Comparison of ENCODE assay signal across 1 cellular context in the genomic region with DNA sequence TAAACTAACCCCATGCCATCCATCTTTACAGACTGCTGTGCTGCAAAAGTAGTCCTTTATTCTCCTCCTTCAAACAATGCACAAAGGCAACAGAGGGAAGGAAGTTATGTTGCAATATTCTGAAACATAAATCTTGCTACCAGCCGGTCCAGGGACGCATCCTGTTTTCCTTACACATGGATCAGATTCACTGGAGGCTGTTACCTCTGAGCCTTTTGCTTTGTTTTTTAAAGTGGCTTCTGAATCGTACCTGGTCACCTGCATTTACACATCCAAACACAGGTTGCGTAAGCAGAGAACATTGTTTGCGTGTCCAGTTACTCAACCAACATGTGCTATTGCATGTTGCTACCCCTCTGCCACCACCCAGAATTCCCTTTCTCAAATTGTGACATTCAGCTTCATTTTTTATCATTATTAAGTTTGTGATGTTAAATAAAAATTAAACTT.
TF ChIP-seq lines count a peak whose summit lies in the region.

No MANE protein-coding gene starts in this region.

TF ChIP-seq in HepG2, 621 proteins besides CTCF, POLR2A, EP300 and RAD21 (continued from another document and continues in another):
- TF ChIP-seq, protein P1, sequence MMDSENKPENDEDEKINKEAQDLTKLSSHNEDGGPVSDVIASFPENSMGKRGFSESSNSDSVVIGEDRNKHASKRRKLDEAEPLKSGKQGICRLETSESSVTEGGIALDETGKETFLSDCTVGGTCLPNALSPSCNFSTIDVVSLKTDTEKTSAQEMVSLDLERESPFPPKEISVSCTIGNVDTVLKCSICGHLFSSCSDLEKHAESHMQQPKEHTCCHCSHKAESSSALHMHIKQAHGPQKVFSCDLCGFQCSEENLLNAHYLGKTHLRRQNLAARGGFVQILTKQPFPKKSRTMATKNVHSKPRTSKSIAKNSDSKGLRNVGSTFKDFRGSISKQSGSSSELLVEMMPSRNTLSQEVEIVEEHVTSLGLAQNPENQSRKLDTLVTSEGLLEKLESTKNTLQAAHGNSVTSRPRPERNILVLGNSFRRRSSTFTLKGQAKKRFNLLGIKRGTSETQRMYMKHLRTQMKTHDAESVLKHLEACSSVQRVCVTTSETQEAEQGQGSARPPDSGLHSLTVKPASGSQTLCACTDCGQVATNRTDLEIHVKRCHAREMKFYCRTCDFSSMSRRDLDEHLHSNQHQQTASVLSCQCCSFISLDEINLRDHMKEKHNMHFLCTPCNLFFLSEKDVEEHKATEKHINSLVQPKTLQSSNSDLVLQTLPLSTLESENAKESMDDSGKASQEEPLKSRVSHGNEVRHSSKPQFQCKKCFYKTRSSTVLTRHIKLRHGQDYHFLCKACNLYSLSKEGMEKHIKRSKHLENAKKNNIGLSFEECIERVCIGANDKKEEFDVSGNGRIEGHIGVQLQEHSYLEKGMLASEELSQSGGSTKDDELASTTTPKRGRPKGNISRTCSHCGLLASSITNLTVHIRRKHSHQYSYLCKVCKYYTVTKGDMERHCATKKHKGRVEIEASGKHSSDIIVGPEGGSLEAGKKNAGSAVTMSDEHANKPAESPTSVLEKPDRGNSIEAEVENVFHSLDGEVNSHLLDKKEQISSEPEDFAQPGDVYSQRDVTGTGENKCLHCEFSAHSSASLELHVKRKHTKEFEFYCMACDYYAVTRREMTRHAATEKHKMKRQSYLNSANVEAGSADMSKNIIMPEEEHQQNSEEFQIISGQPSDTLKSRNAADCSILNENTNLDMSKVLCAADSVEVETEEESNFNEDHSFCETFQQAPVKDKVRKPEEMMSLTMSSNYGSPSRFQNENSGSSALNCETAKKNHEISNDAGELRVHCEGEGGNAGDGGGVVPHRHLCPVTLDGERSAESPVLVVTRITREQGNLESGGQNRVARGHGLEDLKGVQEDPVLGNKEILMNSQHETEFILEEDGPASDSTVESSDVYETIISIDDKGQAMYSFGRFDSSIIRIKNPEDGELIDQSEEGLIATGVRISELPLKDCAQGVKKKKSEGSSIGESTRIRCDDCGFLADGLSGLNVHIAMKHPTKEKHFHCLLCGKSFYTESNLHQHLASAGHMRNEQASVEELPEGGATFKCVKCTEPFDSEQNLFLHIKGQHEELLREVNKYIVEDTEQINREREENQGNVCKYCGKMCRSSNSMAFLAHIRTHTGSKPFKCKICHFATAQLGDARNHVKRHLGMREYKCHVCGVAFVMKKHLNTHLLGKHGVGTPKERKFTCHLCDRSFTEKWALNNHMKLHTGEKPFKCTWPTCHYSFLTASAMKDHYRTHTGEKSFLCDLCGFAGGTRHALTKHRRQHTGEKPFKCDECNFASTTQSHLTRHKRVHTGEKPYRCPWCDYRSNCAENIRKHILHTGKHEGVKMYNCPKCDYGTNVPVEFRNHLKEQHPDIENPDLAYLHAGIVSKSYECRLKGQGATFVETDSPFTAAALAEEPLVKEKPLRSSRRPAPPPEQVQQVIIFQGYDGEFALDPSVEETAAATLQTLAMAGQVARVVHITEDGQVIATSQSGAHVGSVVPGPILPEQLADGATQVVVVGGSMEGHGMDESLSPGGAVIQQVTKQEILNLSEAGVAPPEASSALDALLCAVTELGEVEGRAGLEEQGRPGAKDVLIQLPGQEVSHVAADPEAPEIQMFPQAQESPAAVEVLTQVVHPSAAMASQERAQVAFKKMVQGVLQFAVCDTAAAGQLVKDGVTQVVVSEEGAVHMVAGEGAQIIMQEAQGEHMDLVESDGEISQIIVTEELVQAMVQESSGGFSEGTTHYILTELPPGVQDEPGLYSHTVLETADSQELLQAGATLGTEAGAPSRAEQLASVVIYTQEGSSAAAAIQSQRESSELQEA (CRISPR knock-in tag; IDR thresholded peaks at IDR 0.05; ENCODE audit: not compliant biosample characterization), result no peak
- TF ChIP-seq KLF9 (CRISPR knock-in tag; IDR thresholded peaks at IDR 0.05; ENCODE audit: low read depth), result no peak
- peak; percentile 84 for TF ChIP-seq SAP130 (CRISPR knock-in tag; IDR thresholded peaks at IDR 0.05; ENCODE audit: low read depth)
- peak; percentile 75 for TF ChIP-seq ZNF143 (CRISPR knock-in tag; IDR thresholded peaks at IDR 0.05)
- no peak for TF ChIP-seq ZNF382 (CRISPR knock-in tag; IDR thresholded peaks at IDR 0.05; ENCODE audit: borderline replicate concordance)
- TF ChIP-seq ZBTB8A (CRISPR knock-in tag; IDR thresholded peaks at IDR 0.05; ENCODE audit: borderline replicate concordance, low read depth), result no peak
- peak; percentile 39; the same call in 1 of the 2 replicates for TF ChIP-seq ZNF431 (CRISPR knock-in tag; IDR thresholded peaks at IDR 0.05; ENCODE audit: borderline replicate concordance, low read depth)
- TF ChIP-seq, protein P2, sequence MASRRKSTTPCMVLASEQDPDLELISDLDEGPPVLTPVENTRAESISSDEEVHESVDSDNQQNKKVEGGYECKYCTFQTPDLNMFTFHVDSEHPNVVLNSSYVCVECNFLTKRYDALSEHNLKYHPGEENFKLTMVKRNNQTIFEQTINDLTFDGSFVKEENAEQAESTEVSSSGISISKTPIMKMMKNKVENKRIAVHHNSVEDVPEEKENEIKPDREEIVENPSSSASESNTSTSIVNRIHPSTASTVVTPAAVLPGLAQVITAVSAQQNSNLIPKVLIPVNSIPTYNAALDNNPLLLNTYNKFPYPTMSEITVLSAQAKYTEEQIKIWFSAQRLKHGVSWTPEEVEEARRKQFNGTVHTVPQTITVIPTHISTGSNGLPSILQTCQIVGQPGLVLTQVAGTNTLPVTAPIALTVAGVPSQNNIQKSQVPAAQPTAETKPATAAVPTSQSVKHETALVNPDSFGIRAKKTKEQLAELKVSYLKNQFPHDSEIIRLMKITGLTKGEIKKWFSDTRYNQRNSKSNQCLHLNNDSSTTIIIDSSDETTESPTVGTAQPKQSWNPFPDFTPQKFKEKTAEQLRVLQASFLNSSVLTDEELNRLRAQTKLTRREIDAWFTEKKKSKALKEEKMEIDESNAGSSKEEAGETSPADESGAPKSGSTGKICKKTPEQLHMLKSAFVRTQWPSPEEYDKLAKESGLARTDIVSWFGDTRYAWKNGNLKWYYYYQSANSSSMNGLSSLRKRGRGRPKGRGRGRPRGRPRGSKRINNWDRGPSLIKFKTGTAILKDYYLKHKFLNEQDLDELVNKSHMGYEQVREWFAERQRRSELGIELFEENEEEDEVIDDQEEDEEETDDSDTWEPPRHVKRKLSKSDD (CRISPR knock-in tag; IDR thresholded peaks at IDR 0.05; ENCODE audit: low read depth), result no peak
- TF ChIP-seq, protein P3, sequence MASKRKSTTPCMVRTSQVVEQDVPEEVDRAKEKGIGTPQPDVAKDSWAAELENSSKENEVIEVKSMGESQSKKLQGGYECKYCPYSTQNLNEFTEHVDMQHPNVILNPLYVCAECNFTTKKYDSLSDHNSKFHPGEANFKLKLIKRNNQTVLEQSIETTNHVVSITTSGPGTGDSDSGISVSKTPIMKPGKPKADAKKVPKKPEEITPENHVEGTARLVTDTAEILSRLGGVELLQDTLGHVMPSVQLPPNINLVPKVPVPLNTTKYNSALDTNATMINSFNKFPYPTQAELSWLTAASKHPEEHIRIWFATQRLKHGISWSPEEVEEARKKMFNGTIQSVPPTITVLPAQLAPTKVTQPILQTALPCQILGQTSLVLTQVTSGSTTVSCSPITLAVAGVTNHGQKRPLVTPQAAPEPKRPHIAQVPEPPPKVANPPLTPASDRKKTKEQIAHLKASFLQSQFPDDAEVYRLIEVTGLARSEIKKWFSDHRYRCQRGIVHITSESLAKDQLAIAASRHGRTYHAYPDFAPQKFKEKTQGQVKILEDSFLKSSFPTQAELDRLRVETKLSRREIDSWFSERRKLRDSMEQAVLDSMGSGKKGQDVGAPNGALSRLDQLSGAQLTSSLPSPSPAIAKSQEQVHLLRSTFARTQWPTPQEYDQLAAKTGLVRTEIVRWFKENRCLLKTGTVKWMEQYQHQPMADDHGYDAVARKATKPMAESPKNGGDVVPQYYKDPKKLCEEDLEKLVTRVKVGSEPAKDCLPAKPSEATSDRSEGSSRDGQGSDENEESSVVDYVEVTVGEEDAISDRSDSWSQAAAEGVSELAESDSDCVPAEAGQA (IDR thresholded peaks at IDR 0.05; ENCODE audit: low read depth), result peak; percentile 34; the same call in 1 of the 2 replicates
- TF ChIP-seq, protein P3 (CRISPR knock-in tag; IDR thresholded peaks at IDR 0.05; ENCODE audit: borderline replicate concordance), result no peak
- TF ChIP-seq, protein P4, sequence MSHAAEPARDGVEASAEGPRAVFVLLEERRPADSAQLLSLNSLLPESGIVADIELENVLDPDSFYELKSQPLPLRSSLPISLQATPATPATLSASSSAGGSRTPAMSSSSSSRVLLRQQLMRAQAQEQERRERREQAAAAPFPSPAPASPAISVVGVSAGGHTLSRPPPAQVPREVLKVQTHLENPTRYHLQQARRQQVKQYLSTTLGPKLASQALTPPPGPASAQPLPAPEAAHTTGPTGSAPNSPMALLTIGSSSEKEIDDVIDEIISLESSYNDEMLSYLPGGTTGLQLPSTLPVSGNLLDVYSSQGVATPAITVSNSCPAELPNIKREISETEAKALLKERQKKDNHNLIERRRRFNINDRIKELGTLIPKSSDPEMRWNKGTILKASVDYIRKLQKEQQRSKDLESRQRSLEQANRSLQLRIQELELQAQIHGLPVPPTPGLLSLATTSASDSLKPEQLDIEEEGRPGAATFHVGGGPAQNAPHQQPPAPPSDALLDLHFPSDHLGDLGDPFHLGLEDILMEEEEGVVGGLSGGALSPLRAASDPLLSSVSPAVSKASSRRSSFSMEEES (CRISPR knock-in tag; IDR thresholded peaks at IDR 0.05), result peak; percentile 93
- peak; percentile 100 for TF ChIP-seq SOX5 (CRISPR knock-in tag; IDR thresholded peaks at IDR 0.05; ENCODE audit: borderline replicate concordance)
- no peak for TF ChIP-seq ATM (IDR thresholded peaks at IDR 0.05; ENCODE audit: borderline replicate concordance)
- TF ChIP-seq ERF (CRISPR knock-in tag; IDR thresholded peaks at IDR 0.05), result peak; percentile 85
- peak; percentile 65; the same call in 1 of the 2 replicates for TF ChIP-seq ZNF230 (CRISPR knock-in tag; IDR thresholded peaks at IDR 0.05)
- TF ChIP-seq, protein P5, sequence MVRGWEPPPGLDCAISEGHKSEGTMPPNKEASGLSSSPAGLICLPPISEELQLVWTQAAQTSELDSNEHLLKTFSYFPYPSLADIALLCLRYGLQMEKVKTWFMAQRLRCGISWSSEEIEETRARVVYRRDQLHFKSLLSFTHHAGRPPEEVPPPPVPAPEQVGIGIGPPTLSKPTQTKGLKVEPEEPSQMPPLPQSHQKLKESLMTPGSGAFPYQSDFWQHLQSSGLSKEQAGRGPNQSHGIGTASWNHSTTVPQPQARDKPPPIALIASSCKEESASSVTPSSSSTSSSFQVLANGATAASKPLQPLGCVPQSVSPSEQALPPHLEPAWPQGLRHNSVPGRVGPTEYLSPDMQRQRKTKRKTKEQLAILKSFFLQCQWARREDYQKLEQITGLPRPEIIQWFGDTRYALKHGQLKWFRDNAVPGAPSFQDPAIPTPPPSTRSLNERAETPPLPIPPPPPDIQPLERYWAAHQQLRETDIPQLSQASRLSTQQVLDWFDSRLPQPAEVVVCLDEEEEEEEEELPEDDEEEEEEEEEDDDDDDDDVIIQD (CRISPR knock-in tag; IDR thresholded peaks at IDR 0.05; ENCODE audit: low read depth), result peak; percentile 53
- TF ChIP-seq, protein P6, sequence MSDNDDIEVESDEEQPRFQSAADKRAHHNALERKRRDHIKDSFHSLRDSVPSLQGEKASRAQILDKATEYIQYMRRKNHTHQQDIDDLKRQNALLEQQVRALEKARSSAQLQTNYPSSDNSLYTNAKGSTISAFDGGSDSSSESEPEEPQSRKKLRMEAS (IDR thresholded peaks at IDR 0.05), result peak; percentile 83
- TF ChIP-seq EEA1 (CRISPR knock-in tag; IDR thresholded peaks at IDR 0.05; ENCODE audit: borderline replicate concordance), result no peak
- TF ChIP-seq, protein P7, sequence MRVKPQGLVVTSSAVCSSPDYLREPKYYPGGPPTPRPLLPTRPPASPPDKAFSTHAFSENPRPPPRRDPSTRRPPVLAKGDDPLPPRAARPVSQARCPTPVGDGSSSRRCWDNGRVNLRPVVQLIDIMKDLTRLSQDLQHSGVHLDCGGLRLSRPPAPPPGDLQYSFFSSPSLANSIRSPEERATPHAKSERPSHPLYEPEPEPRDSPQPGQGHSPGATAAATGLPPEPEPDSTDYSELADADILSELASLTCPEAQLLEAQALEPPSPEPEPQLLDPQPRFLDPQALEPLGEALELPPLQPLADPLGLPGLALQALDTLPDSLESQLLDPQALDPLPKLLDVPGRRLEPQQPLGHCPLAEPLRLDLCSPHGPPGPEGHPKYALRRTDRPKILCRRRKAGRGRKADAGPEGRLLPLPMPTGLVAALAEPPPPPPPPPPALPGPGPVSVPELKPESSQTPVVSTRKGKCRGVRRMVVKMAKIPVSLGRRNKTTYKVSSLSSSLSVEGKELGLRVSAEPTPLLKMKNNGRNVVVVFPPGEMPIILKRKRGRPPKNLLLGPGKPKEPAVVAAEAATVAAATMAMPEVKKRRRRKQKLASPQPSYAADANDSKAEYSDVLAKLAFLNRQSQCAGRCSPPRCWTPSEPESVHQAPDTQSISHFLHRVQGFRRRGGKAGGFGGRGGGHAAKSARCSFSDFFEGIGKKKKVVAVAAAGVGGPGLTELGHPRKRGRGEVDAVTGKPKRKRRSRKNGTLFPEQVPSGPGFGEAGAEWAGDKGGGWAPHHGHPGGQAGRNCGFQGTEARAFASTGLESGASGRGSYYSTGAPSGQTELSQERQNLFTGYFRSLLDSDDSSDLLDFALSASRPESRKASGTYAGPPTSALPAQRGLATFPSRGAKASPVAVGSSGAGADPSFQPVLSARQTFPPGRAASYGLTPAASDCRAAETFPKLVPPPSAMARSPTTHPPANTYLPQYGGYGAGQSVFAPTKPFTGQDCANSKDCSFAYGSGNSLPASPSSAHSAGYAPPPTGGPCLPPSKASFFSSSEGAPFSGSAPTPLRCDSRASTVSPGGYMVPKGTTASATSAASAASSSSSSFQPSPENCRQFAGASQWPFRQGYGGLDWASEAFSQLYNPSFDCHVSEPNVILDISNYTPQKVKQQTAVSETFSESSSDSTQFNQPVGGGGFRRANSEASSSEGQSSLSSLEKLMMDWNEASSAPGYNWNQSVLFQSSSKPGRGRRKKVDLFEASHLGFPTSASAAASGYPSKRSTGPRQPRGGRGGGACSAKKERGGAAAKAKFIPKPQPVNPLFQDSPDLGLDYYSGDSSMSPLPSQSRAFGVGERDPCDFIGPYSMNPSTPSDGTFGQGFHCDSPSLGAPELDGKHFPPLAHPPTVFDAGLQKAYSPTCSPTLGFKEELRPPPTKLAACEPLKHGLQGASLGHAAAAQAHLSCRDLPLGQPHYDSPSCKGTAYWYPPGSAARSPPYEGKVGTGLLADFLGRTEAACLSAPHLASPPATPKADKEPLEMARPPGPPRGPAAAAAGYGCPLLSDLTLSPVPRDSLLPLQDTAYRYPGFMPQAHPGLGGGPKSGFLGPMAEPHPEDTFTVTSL (CRISPR knock-in tag; IDR thresholded peaks at IDR 0.05; ENCODE audit: borderline replicate concordance), result peak; percentile 72
- peak; percentile 95 for TF ChIP-seq FOXK1 (CRISPR knock-in tag; IDR thresholded peaks at IDR 0.05; ENCODE audit: borderline replicate concordance, low read depth)
